14 cellular contexts compared by ENCODE assay signal in the genomic region with DNA sequence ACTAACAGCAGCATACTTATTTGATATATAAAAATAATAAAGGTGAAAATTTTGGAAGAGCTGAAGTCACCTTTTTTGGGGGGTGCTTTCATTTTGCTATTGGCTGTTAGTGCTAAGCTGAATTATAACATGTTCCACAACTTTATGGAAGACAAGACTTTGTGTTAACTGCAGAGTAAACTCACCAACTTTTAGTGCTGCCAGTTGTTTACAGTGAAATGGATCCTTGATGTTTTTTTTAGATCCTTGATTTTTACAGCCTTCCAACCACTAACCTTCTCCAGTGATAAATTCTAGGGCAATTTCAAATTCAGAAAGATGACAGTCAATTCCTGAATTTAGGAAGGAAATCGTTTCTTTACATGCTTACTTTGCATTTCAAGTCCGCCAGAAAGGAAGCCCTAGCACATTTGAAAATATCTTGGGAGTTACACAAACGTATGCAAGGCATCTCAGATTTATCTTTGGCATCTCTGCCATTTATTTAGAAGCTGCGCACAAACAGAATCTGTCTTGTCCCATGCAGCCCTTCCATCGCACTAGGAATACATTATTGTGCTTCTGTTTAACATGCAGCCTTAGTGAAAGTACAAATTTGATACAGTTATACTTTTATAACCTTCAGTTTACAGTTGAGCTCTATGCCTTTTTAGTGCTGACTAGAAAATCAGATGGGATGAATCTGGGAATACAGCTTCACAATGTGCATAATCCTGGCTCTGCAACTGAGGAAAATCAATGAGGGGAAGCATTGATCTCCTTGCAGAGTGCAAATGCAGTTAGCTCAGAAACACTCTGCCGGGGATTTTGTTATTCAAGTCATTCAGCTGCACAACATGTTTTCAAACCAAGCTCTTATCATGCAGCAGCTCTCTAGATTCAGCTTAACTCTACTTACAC.
DNase-seq lines count a peak whose midpoint lies in the region; ATAC-seq and TF ChIP-seq lines count a peak whose summit lies in the region.
"Had no signal": no experiment of that assay in that cellular context is flagged by ENCODE, and none has a peak within 500 bp of the region (broad histone marks: within the 10 kb centered on the region; RNA-seq: fewer than 3 reads in every experiment).

No MANE protein-coding gene starts in this region.

- H3K9me2 ChIP-seq in PC-9 (ENCODE audit: insufficient read depth): no peaks in the 10 kb centered on the region

- H3K9me3 ChIP-seq in H9 (ENCODE audit: control insufficient read depth, low read depth, low read length) (no peaks in the 10 kb centered on the region), body of pancreas (no peaks in the 10 kb centered on the region), smooth muscle cell (replicated peaks; ENCODE audit: low read depth) (no peaks in the 10 kb centered on the region), PC-9 (ENCODE audit: insufficient read depth, low read depth) (no peaks in the 10 kb centered on the region)
- H3K9me3 ChIP-seq: esophagus squamous epithelium had no signal

- H4K91ac ChIP-seq in H9 (ENCODE audit: insufficient read length, low read depth, low read length): no peak overlapping the region

- H2AFZ ChIP-seq in H9 (ENCODE audit: low read length): no peak overlapping the region
- peak overlapping the region; percentile 56 for H2AFZ ChIP-seq in smooth muscle cell (ENCODE audit: low read depth)
- H2AFZ ChIP-seq in PC-9: no peak overlapping the region

- H3K4me3 ChIP-seq in body of pancreas (no peak overlapping the region), smooth muscle cell (peak overlapping the region; percentile 24), PC-9 (no peak overlapping the region)
- H3K4me3 ChIP-seq: esophagus squamous epithelium had no signal

- in situ Hi-C loops in GM13977 (cut with MboI; ENCODE audit: low pct_unique_long_range_greater_than_20kb, low sequenced_read_pairs, unreplicated experiment): no loop called here

- intact Hi-C loops in body of pancreas (cut with DNase I) (no loop called here), PC-9 (cut with micrococcal nuclease; ENCODE audit: unreplicated experiment) (loop anchor here (5.0 kb wide), 1 partner anchor 313 kb away; no protein-coding TSS in a partner anchor)

- no peaks in the 10 kb centered on the region for H3K27me3 Mint-ChIP-seq in H9 (ENCODE audit: low read depth)
- H3K27me3 Mint-ChIP-seq: activated naive CD8-positive, alpha-beta T cell; memory B cell had no signal

- H3K36me3 ChIP-seq in body of pancreas (replicated peaks in 1 of 2; ENCODE audit: insufficient read depth in 1 of 2, low read depth in 2 of 2): no peaks in the 10 kb centered on the region
- H3K36me3 ChIP-seq in smooth muscle cell (ENCODE audit: low read depth): no peaks in the 10 kb centered on the region
- H3K36me3 ChIP-seq in PC-9 (ENCODE audit: low read depth): no peaks in the 10 kb centered on the region
- H3K36me3 ChIP-seq: esophagus squamous epithelium had no signal

- H3K27me3 ChIP-seq in H9 (ENCODE audit: insufficient read depth, low read length) (no peaks in the 10 kb centered on the region), body of pancreas (no peaks in the 10 kb centered on the region), smooth muscle cell (ENCODE audit: low read depth) (no peaks in the 10 kb centered on the region), PC-9 (ENCODE audit: insufficient read depth, low read depth) (no peaks in the 10 kb centered on the region)
- H3K27me3 ChIP-seq: esophagus squamous epithelium had no signal

- peaks cover 4 to 18% (median 9%) of the 10 kb centered on the region in 3 experiments; a peak in 6 of 7 replicates for H3K36me3 Mint-ChIP-seq in H9 (ENCODE audit: insufficient read depth in 1 of 3, low read depth in 3 of 3)
- H3K36me3 Mint-ChIP-seq: activated naive CD8-positive, alpha-beta T cell; CD14-positive monocyte; memory B cell had no signal

- no peak overlapping the region for H2BK15ac ChIP-seq in H9 (ENCODE audit: low read depth, low read length)

- no peak overlapping the region for H3K18ac ChIP-seq in H9 (ENCODE audit: insufficient read length, low read depth, low read length)

- H3K27ac ChIP-seq in H9 (ENCODE audit: insufficient read length, low read depth, low read length) (peak overlapping the region; percentile 52), body of pancreas (peak overlapping the region; percentile 88 to 96 (median 91)), smooth muscle cell (ENCODE audit: low read depth) (no peak overlapping the region), PC-9 (no peak overlapping the region)
- H3K27ac ChIP-seq: esophagus squamous epithelium had no signal

- H4K20me1 ChIP-seq in H9 (ENCODE audit: control insufficient read depth, insufficient read depth, insufficient read length) (no peaks in the 10 kb centered on the region), smooth muscle cell (ENCODE audit: low read depth) (no peaks in the 10 kb centered on the region), PC-9 (ENCODE audit: insufficient read depth) (no peaks in the 10 kb centered on the region)

- H3K4me1 Mint-ChIP-seq in H9: peaks cover 30 to 35% of the 10 kb centered on the region in 2 experiments
- H3K4me1 Mint-ChIP-seq: memory B cell had no signal

- H4K5ac ChIP-seq in H9 (ENCODE audit: insufficient read length, low read depth, low read length): no peak overlapping the region

- TF ChIP-seq POLR2A in body of pancreas (IDR thresholded peaks at IDR 0.05): no peak

- H3K4me3 Mint-ChIP-seq in H9: peak overlapping the region in 1 of 2 experiments; percentile 53; a peak in 1 of 5 replicates
- H3K4me3 Mint-ChIP-seq: activated naive CD8-positive, alpha-beta T cell; CD14-positive monocyte; memory B cell had no signal

- H3K56ac ChIP-seq in H9 (ENCODE audit: insufficient read length, low read depth, low read length): no peak overlapping the region

- H3K9ac ChIP-seq in H9 (ENCODE audit: extremely low read depth, insufficient read length, low read length) (peak overlapping the region; percentile 45), smooth muscle cell (ENCODE audit: low read depth) (no peak overlapping the region)

- H3K27ac Mint-ChIP-seq in H9: peak overlapping the region; percentile 6 to 73 (median 60); a peak in 5 of 7 replicates
- H3K27ac Mint-ChIP-seq: activated naive CD8-positive, alpha-beta T cell; CD14-positive monocyte; memory B cell had no signal

- no peak overlapping the region for H3K23ac ChIP-seq in H9 (ENCODE audit: insufficient read length, low read depth, low read length)

- no peak overlapping the region for H2AK5ac ChIP-seq in H9 (ENCODE audit: insufficient read length, low read length)

- H3K23me2 ChIP-seq in H9 (ENCODE audit: insufficient read length, low read depth, low read length, poor library complexity, severe bottlenecking): no peaks in the 10 kb centered on the region

- H3T11ph ChIP-seq in H9 (ENCODE audit: low read length): no peak overlapping the region

- H3K79me2 ChIP-seq in H9 (ENCODE audit: insufficient read depth, low read length): no peaks in the 10 kb centered on the region
- H3K79me2 ChIP-seq in smooth muscle cell (ENCODE audit: low read depth): no peaks in the 10 kb centered on the region
- H3K79me2 ChIP-seq in PC-9 (ENCODE audit: low read depth): no peaks in the 10 kb centered on the region

- H2BK5ac ChIP-seq in H9 (ENCODE audit: insufficient read length, low read length): no peak overlapping the region

- H2BK120ac ChIP-seq in H9 (ENCODE audit: low read depth, low read length, poor library complexity, severe bottlenecking): no peak overlapping the region

- ATAC-seq in body of pancreas: no peak

- no peak overlapping the region for H3K4ac ChIP-seq in H9 (ENCODE audit: low read depth, low read length)

- H2BK12ac ChIP-seq in H9 (ENCODE audit: insufficient read length, low read depth, low read length): no peak overlapping the region

- no CpG with 5 or more reads among the region's 6 CpGs for WGBS in H9 (ENCODE audit: extremely low coverage, insufficient read length, low lambda C conversion rate)
- 38 to 44% methylated on average over 6 of the region's 6 CpGs for WGBS in body of pancreas, 2 donors
- WGBS in smooth muscle cell (ENCODE audit: low lambda C conversion rate): 44% methylated on average over 6 of the region's 6 CpGs

- H3K9me3 Mint-ChIP-seq in H9: peaks cover 6 to 9% of the 10 kb centered on the region in 2 experiments; a peak in 4 of 5 replicates
- H3K9me3 Mint-ChIP-seq: memory B cell had no signal

- TF ChIP-seq CTCF in H9 (conservative IDR thresholded peaks at IDR 0.05) (no peak), body of pancreas (IDR thresholded peaks at IDR 0.05) (no peak), smooth muscle cell (IDR thresholded peaks at IDR 0.05; ENCODE audit: borderline replicate concordance, insufficient read depth, poor library complexity, severe bottlenecking) (no peak), PC-9 (conservative IDR thresholded peaks at IDR 0.05) (no peak), GM13977 (IDR thresholded peaks at IDR 0.05; ENCODE audit: extremely low read depth, insufficient read depth, missing control alignments) (no peak)

- no peaks in the 10 kb centered on the region for H3K79me1 ChIP-seq in H9 (ENCODE audit: insufficient read depth, low read depth, low read length, poor library complexity, severe bottlenecking)

- peak overlapping the region; percentile 44 for H3K4me2 ChIP-seq in H9 (ENCODE audit: insufficient read depth, insufficient read length, low read length)
- H3K4me2 ChIP-seq in smooth muscle cell: peak overlapping the region; percentile 77
- H3K4me2 ChIP-seq in PC-9: no peak overlapping the region

- DNase-seq in H9 (no peak), body of pancreas (no peak), medulla oblongata (ENCODE audit: extremely low spot score) (peak; percentile 41), smooth muscle cell (lab: John Stamatoyannopoulos, UW; ENCODE audit: unreplicated experiment) (no peak), NCI-H2081 (lab: John Stamatoyannopoulos, UW) (no peak), PC-9 (no peak), UCSD-AML1 (lab: John Stamatoyannopoulos, UW; ENCODE audit: unreplicated experiment) (no peak), GM13977 (ENCODE audit: low spot score) (no peak)
- DNase-seq: activated CD8-positive, alpha-beta memory T cell treated with anti-CD3 and anti-CD28 coated beads, Interleukin-2, amount 50 U/mL, for 48 hours; esophagus squamous epithelium; SW 1271 had no signal

- no peaks in the 10 kb centered on the region for H3F3A ChIP-seq in smooth muscle cell (ENCODE audit: low read depth)
- H3F3A ChIP-seq in PC-9 (ENCODE audit: insufficient read depth, low read depth): no peaks in the 10 kb centered on the region

- peaks cover 9% of the 10 kb centered on the region; the same call in 1 of the 2 replicates for H3K4me1 ChIP-seq in H9 (ENCODE audit: insufficient read depth, low read length)
- H3K4me1 ChIP-seq in body of pancreas: peaks cover 51% of the 10 kb centered on the region
- peaks cover 22% of the 10 kb centered on the region for H3K4me1 ChIP-seq in smooth muscle cell (ENCODE audit: low read depth)
- H3K4me1 ChIP-seq in PC-9 (replicated peaks; ENCODE audit: insufficient read depth): no peaks in the 10 kb centered on the region

- no TSS peak for BruUV-seq in PC-9 (replicated peaks; lab: Mats Ljungman, UMichigan)

- POLR2A ChIA-PET in PC-9 (lab: Charles Lee; ENCODE audit: unreplicated experiment): no interaction called here

- CTCF ChIA-PET in PC-9 (lab: Charles Lee): no interaction called here

- no peak overlapping the region for H4K8ac ChIP-seq in H9 (replicated peaks; ENCODE audit: insufficient read length, low read depth, low read length)

- H3K14ac ChIP-seq in H9 (ENCODE audit: insufficient read depth, low read length): no peak overlapping the region

- H2BK20ac ChIP-seq in H9 (ENCODE audit: low read depth, low read length, poor library complexity, severe bottlenecking): no peak overlapping the region

Comparison
In these comparisons a context has a peak if more than half of its experiments do, and no peak if none do; other contexts are left out.
1. H3K27ac ChIP-seq: peak in H9 (single experiment) and body of pancreas (4 of 4); none in smooth muscle cell (single experiment) and PC-9 (single experiment).